ENCODE assay signal across 18 cellular contexts in the genomic region with DNA sequence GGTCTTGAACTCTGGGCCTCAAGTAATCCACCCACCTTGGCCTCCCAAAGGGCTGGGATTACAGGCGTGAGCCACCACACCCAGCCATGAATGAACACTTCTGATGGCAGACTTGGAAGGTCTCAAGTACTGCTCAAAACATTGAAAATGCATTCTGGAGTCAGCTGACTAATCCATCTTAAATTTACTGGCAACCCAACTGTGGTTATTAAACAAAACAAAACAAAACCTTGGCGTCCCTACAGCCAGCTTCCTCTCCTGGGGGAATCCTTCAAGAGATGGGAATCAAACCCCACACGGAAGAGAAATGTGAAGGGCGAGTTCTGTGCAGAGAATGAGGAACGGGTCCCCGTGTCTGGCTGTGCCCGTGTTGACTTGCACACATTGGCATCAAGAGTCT. TPM values are rescaled to one million over a fixed set of nuclear protein-coding genes. Genes with fewer than 3 reads are reported as not detected.
DNase-seq lines count a peak whose midpoint lies in the region; ATAC-seq and TF ChIP-seq lines count a peak whose summit lies in the region.
"Had no signal": no experiment of that assay in that cellular context is flagged by ENCODE, and none has a peak within 500 bp of the region (broad histone marks: within the 10 kb centered on the region; RNA-seq: fewer than 3 reads in every experiment).

No MANE protein-coding gene starts in this region.

- peak overlapping the region; percentile 59 for H3K27ac Mint-ChIP-seq in activated naive CD4-positive, alpha-beta T cell treated with anti-CD3 and anti-CD28 coated beads, Interleukin-2, amount 50 U/mL, for 24 hours
- H3K27ac Mint-ChIP-seq in endodermal cell (no peak overlapping the region), immature natural killer cell (peak overlapping the region in 2 of 6 donors; percentile 49 to 51)

- H3K4me3 Mint-ChIP-seq in activated naive CD4-positive, alpha-beta T cell treated with anti-CD3 and anti-CD28 coated beads, Interleukin-2, amount 50 U/mL, for 24 hours = no peak overlapping the region
- H3K4me3 Mint-ChIP-seq in endodermal cell (no peak overlapping the region), immature natural killer cell (no peak overlapping the region)
- H3K4me3 Mint-ChIP-seq: central memory CD8-positive, alpha-beta T cell had no signal

- no peaks in the 10 kb centered on the region for H3K27me3 ChIP-seq in endodermal cell (ENCODE audit: control insufficient read depth, insufficient read depth, low read length, poor library complexity, severe bottlenecking)
- H3K27me3 ChIP-seq: heart right ventricle had no signal

- H3K9ac ChIP-seq in endodermal cell (ENCODE audit: extremely low read depth, low read length, poor library complexity, severe bottlenecking) = no peak overlapping the region

- peaks cover 36% of the 10 kb centered on the region for H3K4me1 Mint-ChIP-seq in activated naive CD4-positive, alpha-beta T cell treated with anti-CD3 and anti-CD28 coated beads, Interleukin-2, amount 50 U/mL, for 24 hours
- H3K4me1 Mint-ChIP-seq in endodermal cell = peaks cover 10% of the 10 kb centered on the region
- H3K4me1 Mint-ChIP-seq in immature natural killer cell = peaks cover 31 to 37% of the 10 kb centered on the region in 2 donors

- H3K27ac ChIP-seq in RWPE1 (peak overlapping the region; percentile 50), endodermal cell (ENCODE audit: low read depth, low read length) (no peak overlapping the region)
- H3K27ac ChIP-seq: WERI-Rb-1 had no signal

- peaks cover 41% of the 10 kb centered on the region for H3K36me3 ChIP-seq in endodermal cell (ENCODE audit: control insufficient read depth, insufficient read depth, low read length)

- ATAC-seq in GM19328 (IDR thresholded peaks at IDR 0.05; ENCODE audit: unreplicated experiment) (no peak), HG02571 (IDR thresholded peaks at IDR 0.05; ENCODE audit: unreplicated experiment) (no peak)
- ATAC-seq: heart right ventricle had no signal

- TF ChIP-seq CTCF in RWPE1 (conservative IDR thresholded peaks at IDR 0.05; ENCODE audit: low read depth) (no peak), endodermal cell (conservative IDR thresholded peaks at IDR 0.05) (no peak)

- H3K9me3 Mint-ChIP-seq in activated naive CD4-positive, alpha-beta T cell treated with anti-CD3 and anti-CD28 coated beads, Interleukin-2, amount 50 U/mL, for 24 hours = no peaks in the 10 kb centered on the region
- H3K9me3 Mint-ChIP-seq in endodermal cell (no peaks in the 10 kb centered on the region), immature natural killer cell (no peaks in the 10 kb centered on the region)
- H3K9me3 Mint-ChIP-seq: central memory CD8-positive, alpha-beta T cell had no signal

- no peaks in the 10 kb centered on the region for H3K36me3 Mint-ChIP-seq in activated naive CD4-positive, alpha-beta T cell treated with anti-CD3 and anti-CD28 coated beads, Interleukin-2, amount 50 U/mL, for 24 hours
- H3K36me3 Mint-ChIP-seq in endodermal cell (ENCODE audit: low read depth) = peaks cover 28% of the 10 kb centered on the region
- H3K36me3 Mint-ChIP-seq in immature natural killer cell = peaks cover 0 to 5% (median 2%) of the 10 kb centered on the region in 3 donors

- H3K4me1 ChIP-seq in endodermal cell (ENCODE audit: control insufficient read depth, insufficient read depth, low read length) = no peaks in the 10 kb centered on the region

- POLR2A ChIA-PET in RWPE1 (lab: Yijun Ruan, JAX; ENCODE audit: low non-redundant PET) = interaction anchor here (0.6 kb wide), 1 partner anchor 75 kb away, joined by 3 read pairs; no protein-coding TSS in a partner anchor

- no peaks in the 10 kb centered on the region for H3K27me3 Mint-ChIP-seq in activated naive CD4-positive, alpha-beta T cell treated with anti-CD3 and anti-CD28 coated beads, Interleukin-2, amount 50 U/mL, for 24 hours
- no peaks in the 10 kb centered on the region for H3K27me3 Mint-ChIP-seq in endodermal cell (ENCODE audit: insufficient read depth)
- peaks cover 2 to 8% (median 2%) of the 10 kb centered on the region in 3 donors for H3K27me3 Mint-ChIP-seq in immature natural killer cell (ENCODE audit: low read depth in 3 of 3)
- H3K27me3 Mint-ChIP-seq: central memory CD8-positive, alpha-beta T cell had no signal

- 93 to 100% methylated on average over 5 to 7 of the region's 7 CpGs for WGBS in endodermal cell (ENCODE audit: insufficient coverage in 1 of 2, insufficient read length in 1 of 2), 2 experiments

- no peak overlapping the region for H3K4me3 ChIP-seq in endodermal cell (ENCODE audit: low read length)
- H3K4me3 ChIP-seq: heart right ventricle had no signal

- CTCF ChIA-PET in RWPE1 (lab: Yijun Ruan, JAX) = interaction anchor here (2.8 kb wide), 1 partner anchor 20 kb away, joined by 12 read pairs; no protein-coding TSS in a partner anchor

- no peaks in the 10 kb centered on the region for H3K9me3 ChIP-seq in endodermal cell (ENCODE audit: control insufficient read depth, low read length)
- H3K9me3 ChIP-seq: heart right ventricle had no signal

- no peak for DNase-seq in activated naive CD4-positive, alpha-beta T cell treated with anti-CD3 and anti-CD28 coated beads, Interleukin-2, amount 50 U/mL, for 16 hours
- DNase-seq in RWPE1 (ENCODE audit: low spot score) (no peak), fibroblast of peridontal ligament (ENCODE audit: extremely low read depth) (peak; percentile 83), endodermal cell (no peak), immature natural killer cell (no peak)
- DNase-seq: ACHN; activated naive CD4-positive, alpha-beta T cell treated with Interleukin-2 at 50 U/mL for 16 hours; COR-L47; heart right ventricle; NCI-H2107; NCI-H774; WERI-Rb-1 had no signal

RNA-seq across cellular contexts. Expression of gene MAP2K2, which starts 3.4 kb away (rescaled TPM):
- 100 to 1,000 TPM; 191 TPM for total RNA-seq in endodermal cell
- polyA plus RNA-seq in endodermal cell (2013, experiment 1 of 2) = 129 TPM
- 131 TPM for polyA plus RNA-seq in endodermal cell (2013, experiment 2 of 2)
- 10 to 100 TPM; 75.5 to 96.0 (median 86.6) TPM for polyA plus RNA-seq in immature natural killer cell

RNA-seq across cellular contexts. Expression of gene CREB3L3, which starts 32.9 kb away (rescaled TPM):
- total RNA-seq in endodermal cell = under 1 TPM; 0.26 to 0.31 TPM
- 0.25 TPM for polyA plus RNA-seq in endodermal cell (2013, experiment 1 of 2)
- polyA plus RNA-seq in endodermal cell (2013, experiment 2 of 2) = not detected
- polyA plus RNA-seq in immature natural killer cell = not detected
- total RNA-seq: heart right ventricle, HT-29, pulmonary artery endothelial cell had no signal

RNA-seq across cellular contexts. Expression of gene ZBTB7A, which starts 53.8 kb away (rescaled TPM):
- total RNA-seq in endodermal cell = 10 to 100 TPM; 19.2 to 22.1 TPM
- 7.5 TPM for polyA plus RNA-seq in endodermal cell (2013, experiment 1 of 2)
- polyA plus RNA-seq in endodermal cell (2013, experiment 2 of 2) = 7.2 TPM
- polyA plus RNA-seq in immature natural killer cell = 10 to 100 TPM; 10.2 to 62.3 (median 29.0) TPM
